ENCODE assay signal across 8 cellular contexts in genomic region chr11:63986156-63986931, GRCh38. TPM values are rescaled to one million over a fixed set of nuclear protein-coding genes. Genes with fewer than 3 reads are reported as not detected.
DNase-seq lines count a peak whose midpoint lies in the region; ATAC-seq and TF ChIP-seq lines count a peak whose summit lies in the region.

TSS of gene OTUB1 (plus strand) at chr11:63986438. CDS start at chr11:63986457, 19 bp downstream.

- H3K4me1 ChIP-seq in fibroblast of lung (ENCODE audit: control insufficient read depth, extremely low read depth, insufficient read depth, low read length) = peaks cover 8% of the 10 kb centered on the region
- peaks cover 14 to 20% of the 10 kb centered on the region in 2 donors for H3K4me1 ChIP-seq in naive thymus-derived CD4-positive, alpha-beta T cell (ENCODE audit: control insufficient read depth in 2 of 2, insufficient read depth in 2 of 2, low read length in 2 of 2)

- H3K36me3 Mint-ChIP-seq in naive thymus-derived CD4-positive, alpha-beta T cell = peaks cover 0 to 18% (median 8%) of the 10 kb centered on the region in 5 donors
- H3K36me3 Mint-ChIP-seq in stimulated activated naive B cell treated with anti-CD40 and anti-IgM and Interleukin-4, amounts not matched to agents 10 μg/mL and 1 μg/mL and 100 μg/mL, for 72 hours = peaks cover 22 to 35% of the 10 kb centered on the region in 2 donors

- no peaks in the 10 kb centered on the region for H3K9me3 ChIP-seq in fibroblast of lung (ENCODE audit: control insufficient read depth, insufficient read depth, low read depth, low read length)
- H3K9me3 ChIP-seq in naive thymus-derived CD4-positive, alpha-beta T cell (ENCODE audit: control insufficient read depth in 2 of 3, low read length in 3 of 3) = no peaks in the 10 kb centered on the region

- no peak for TF ChIP-seq CTCF in fibroblast of lung (conservative IDR thresholded peaks at IDR 0.05 in 1 of 2, IDR thresholded peaks at IDR 0.05 in 1 of 2; ENCODE audit: low read depth in 1 of 2, low read length in 2 of 2)

- peaks cover 7% of the 10 kb centered on the region for H3K36me3 ChIP-seq in fibroblast of lung (ENCODE audit: control insufficient read depth, insufficient read depth, low read length)
- peaks cover 0 to 35% (median 5%) of the 10 kb centered on the region in 3 experiments for H3K36me3 ChIP-seq in naive thymus-derived CD4-positive, alpha-beta T cell (ENCODE audit: control insufficient read depth in 2 of 3, insufficient read depth in 3 of 3, low read length in 3 of 3)

- peak within 1 kb of the TSS; percentile 76 for H2AFZ ChIP-seq in fibroblast of lung (ENCODE audit: low read length)

- no peaks in the 10 kb centered on the region for H3K27me3 Mint-ChIP-seq in naive thymus-derived CD4-positive, alpha-beta T cell
- H3K27me3 Mint-ChIP-seq in stimulated activated naive B cell treated with anti-CD40 and anti-IgM and Interleukin-4, amounts not matched to agents 10 μg/mL and 1 μg/mL and 100 μg/mL, for 72 hours = no peaks in the 10 kb centered on the region

- H3K27ac ChIP-seq in fibroblast of lung (ENCODE audit: insufficient read depth, low read length) = peak within 1 kb of the TSS; percentile 79
- peak within 1 kb of the TSS; percentile 89 for H3K27ac ChIP-seq in naive thymus-derived CD4-positive, alpha-beta T cell (ENCODE audit: low read depth, low read length)

- H3K79me2 ChIP-seq in fibroblast of lung (ENCODE audit: control insufficient read depth, insufficient read depth, low read length) = peaks cover 30% of the 10 kb centered on the region

- peak within 1 kb of the TSS; percentile 95 for H3K9ac ChIP-seq in fibroblast of lung (ENCODE audit: insufficient read depth, low read length)

- H3K27ac Mint-ChIP-seq in naive thymus-derived CD4-positive, alpha-beta T cell = peak within 1 kb of the TSS; percentile 95 to 99 (median 98)
- peak within 1 kb of the TSS; percentile 99 for H3K27ac Mint-ChIP-seq in stimulated activated naive B cell treated with anti-CD40 and anti-IgM and Interleukin-4, amounts not matched to agents 10 μg/mL and 1 μg/mL and 100 μg/mL, for 72 hours

- no peaks in the 10 kb centered on the region for H4K20me1 ChIP-seq in fibroblast of lung (ENCODE audit: control insufficient read depth, extremely low read depth, insufficient read depth, low read length)

- peak within 1 kb of the TSS; percentile 69 to 96 (median 92) for H3K4me3 ChIP-seq in fibroblast of lung (replicated peaks in 1 of 4; ENCODE audit: control extremely low read depth in 1 of 4, insufficient read depth in 1 of 4, low read depth in 3 of 4, low read length in 4 of 4)
- peak within 1 kb of the TSS; percentile 100 for H3K4me3 ChIP-seq in naive thymus-derived CD4-positive, alpha-beta T cell (ENCODE audit: low read length)

- intact Hi-C loops in naive thymus-derived CD4-positive, alpha-beta T cell (cut with micrococcal nuclease) = loop anchor here (1.0 to 5.0 kb wide), 7 partner anchors 12 to 330 kb away; partner anchors contain the start of genes COX8A (in 2 of the 2), MACROD1 (in 1 of the 2), MARK2 (in 1 of the 2) and RTN3 (in 1 of the 2)

- peak within 1 kb of the TSS; percentile 93 for H3K4me2 ChIP-seq in fibroblast of lung (ENCODE audit: extremely low read depth, insufficient read depth, low read length)

- H3K4me1 Mint-ChIP-seq in naive thymus-derived CD4-positive, alpha-beta T cell = peaks cover 11 to 40% (median 35%) of the 10 kb centered on the region in 7 donors
- H3K4me1 Mint-ChIP-seq in stimulated activated naive B cell treated with anti-CD40 and anti-IgM and Interleukin-4, amounts not matched to agents 10 μg/mL and 1 μg/mL and 100 μg/mL, for 72 hours = peaks cover 28 to 52% of the 10 kb centered on the region in 2 donors

- ATAC-seq in GM21786 (IDR thresholded peaks at IDR 0.05; ENCODE audit: unreplicated experiment) = peak; percentile 83
- peak; percentile 94 for ATAC-seq in naive thymus-derived CD4-positive, alpha-beta T cell
- peak; percentile 94 to 95 for ATAC-seq in stimulated activated naive B cell treated with anti-CD40 and anti-IgM and Interleukin-4, amounts not matched to agents 10 μg/mL and 1 μg/mL and 100 μg/mL, for 72 hours (replicated peaks)

- H3K4me3 Mint-ChIP-seq in naive thymus-derived CD4-positive, alpha-beta T cell = peak within 1 kb of the TSS; percentile 91 to 99 (median 97)
- H3K4me3 Mint-ChIP-seq in stimulated activated naive B cell treated with anti-CD40 and anti-IgM and Interleukin-4, amounts not matched to agents 10 μg/mL and 1 μg/mL and 100 μg/mL, for 72 hours = peak within 1 kb of the TSS; percentile 95 to 99

- peaks cover 0 to 2% (median 0%) of the 10 kb centered on the region in 11 donors for H3K9me3 Mint-ChIP-seq in naive thymus-derived CD4-positive, alpha-beta T cell
- no peaks in the 10 kb centered on the region for H3K9me3 Mint-ChIP-seq in stimulated activated naive B cell treated with anti-CD40 and anti-IgM and Interleukin-4, amounts not matched to agents 10 μg/mL and 1 μg/mL and 100 μg/mL, for 72 hours

- CTCF ChIA-PET in naive thymus-derived CD4-positive, alpha-beta T cell (lab: Charles Lee) = interaction anchor here (1.2 kb wide), 1 partner anchor 14 kb away, joined by 3 read pairs; no protein-coding TSS in a partner anchor

- POLR2A ChIA-PET in naive thymus-derived CD4-positive, alpha-beta T cell (lab: Charles Lee) = interaction anchor here (0.7 to 1.9 kb wide), 7 partner anchors 9 to 148 kb away, joined by 3 to 16 read pairs (median 4); partner anchors contain the start of gene COX8A

- peak; percentile 99 for DNase-seq in DMS53 (lab: John Stamatoyannopoulos, UW)
- DNase-seq in Kasumi-1 (lab: John Stamatoyannopoulos, UW) = peak; percentile 76 to 88
- DNase-seq in RPMI8226 = peak; percentile 95
- peak; percentile 74 to 79 for DNase-seq in activated T-helper 1 cell treated with anti-CD3 and anti-CD28 coated beads, Interleukin-2, amount 50 U/mL, for 16 hours (ENCODE audit: low read depth in 1 of 2, low spot score in 1 of 2)
- DNase-seq in fibroblast of lung (ENCODE audit: low read depth in 2 of 2) = peak; percentile 84 to 87
- DNase-seq in naive thymus-derived CD4-positive, alpha-beta T cell = peak; percentile 64 to 86 (median 83)
- peak; percentile 82 for DNase-seq in stimulated activated naive B cell treated with anti-CD40 and anti-IgM and Interleukin-4, amounts not matched to agents 10 μg/mL and 1 μg/mL and 100 μg/mL, for 72 hours

- H3K27me3 ChIP-seq in fibroblast of lung (ENCODE audit: control insufficient read depth, insufficient read depth, low read length) = no peaks in the 10 kb centered on the region
- H3K27me3 ChIP-seq in naive thymus-derived CD4-positive, alpha-beta T cell (ENCODE audit: control insufficient read depth in 2 of 2, insufficient read depth in 2 of 2, low read length in 2 of 2) = no peaks in the 10 kb centered on the region

RNA-seq across cellular contexts. Expression of gene OTUB1, which starts in this region (rescaled TPM):
- 36.5 and 37.8 TPM in 2 replicates for total RNA-seq in fibroblast of lung
- polyA plus RNA-seq in fibroblast of lung = 113 and 154 TPM in 2 replicates
- polyA plus RNA-seq in fibroblast of lung (2012) = 75.7 and 116 TPM in 2 replicates
- 133 and 137 TPM in 2 replicates for polyA minus RNA-seq in fibroblast of lung (ENCODE audit: low replicate concordance)
- total RNA-seq in naive thymus-derived CD4-positive, alpha-beta T cell = 10 to 100 TPM; 59.4 to 99.0 (median 72.5) TPM
- 100 to 1,000 TPM; 117 to 125 TPM for polyA plus RNA-seq in naive thymus-derived CD4-positive, alpha-beta T cell

Comparison
In these comparisons a context has a peak if more than half of its experiments do, and no peak if none do; other contexts are left out.
1. Peak in every context shown above with its lines: DNase-seq, ATAC-seq, H3K4me3 ChIP-seq and H3K27ac ChIP-seq.